Comparison of ENCODE assay signal across 26 cellular contexts in genomic region chr1:89147707-89148106, GRCh38. TPM values are rescaled to one million over a fixed set of nuclear protein-coding genes. Genes with fewer than 3 reads are reported as not detected.
DNase-seq lines count a peak whose midpoint lies in the region; ATAC-seq, FAIRE-seq and TF ChIP-seq lines count a peak whose summit lies in the region.
"Had no signal": no experiment of that assay in that cellular context is flagged by ENCODE, and none has a peak within 500 bp of the region (broad histone marks: within the 10 kb centered on the region; RNA-seq: fewer than 3 reads in every experiment).

No MANE protein-coding gene starts in this region.

- intact Hi-C loops in left lung (cut with DNase I) = no loop called here

- no peak for TF ChIP-seq CTCF in left lung (IDR thresholded peaks at IDR 0.05)
- no peak for TF ChIP-seq CTCF in parathyroid adenoma (IDR thresholded peaks at IDR 0.05)
- TF ChIP-seq CTCF in GM10266 (IDR thresholded peaks at IDR 0.05; ENCODE audit: control insufficient read depth, insufficient read depth, low read depth, missing control alignments) = no peak
- TF ChIP-seq CTCF in WTC11 (IDR thresholded peaks at IDR 0.05) = no peak

- peak; percentile 24 for FAIRE-seq in GM18507 (lab: Jason Lieb, UNC)
- FAIRE-seq: A204.1, GM12891, HTR-8/SVneo had no signal

- H3K27ac Mint-ChIP-seq in WTC11 = no peak overlapping the region
- no peak overlapping the region for H3K27ac Mint-ChIP-seq in natural killer cell treated with Interleukin-12 subunit alpha and Interleukin-12 subunit beta and Interleukin-15 and Interleukin-18, amount 100 ng/mL, for 72 hours
- H3K27ac Mint-ChIP-seq: CD4-positive, CD25-positive, alpha-beta regulatory T cell; CD8-positive, alpha-beta memory T cell; HFFc6; IgD-negative memory B cell had no signal

- H3K4me3 Mint-ChIP-seq in WTC11 = no peak overlapping the region
- no peak overlapping the region for H3K4me3 Mint-ChIP-seq in natural killer cell treated with Interleukin-12 subunit alpha and Interleukin-12 subunit beta and Interleukin-15 and Interleukin-18, amount 100 ng/mL, for 72 hours
- H3K4me3 Mint-ChIP-seq: CD4-positive, CD25-positive, alpha-beta regulatory T cell; CD8-positive, alpha-beta memory T cell; HFFc6; IgD-negative memory B cell had no signal

- CTCF ChIA-PET in WTC11 (lab: Charles Lee) = interaction anchor here (1.1 kb wide), 1 partner anchor 62 kb away, joined by 3 read pairs; no protein-coding TSS in a partner anchor

- H3K4me1 Mint-ChIP-seq in WTC11 = no peaks in the 10 kb centered on the region
- peaks cover 13 to 21% of the 10 kb centered on the region in 2 donors for H3K4me1 Mint-ChIP-seq in natural killer cell treated with Interleukin-12 subunit alpha and Interleukin-12 subunit beta and Interleukin-15 and Interleukin-18, amount 100 ng/mL, for 72 hours (ENCODE audit: low read depth in 2 of 2)

- no peaks in the 10 kb centered on the region for H3K79me2 ChIP-seq in parathyroid adenoma

- H3K36me3 ChIP-seq in left lung = no peaks in the 10 kb centered on the region
- H3K36me3 ChIP-seq in parathyroid adenoma (ENCODE audit: control insufficient read depth, insufficient read depth, low read length) = no peaks in the 10 kb centered on the region
- H3K36me3 ChIP-seq: BE2C had no signal

- peak; percentile 31 for ATAC-seq in left lung
- ATAC-seq in WTC11 = no peak
- ATAC-seq in natural killer cell treated with Interleukin-12 subunit alpha and Interleukin-12 subunit beta and Interleukin-15 and Interleukin-18, amount 100 ng/mL, for 72 hours = no peak
- ATAC-seq: HCT116 had no signal

- H3K27me3 ChIP-seq in left lung (no peaks in the 10 kb centered on the region), parathyroid adenoma (ENCODE audit: control insufficient read depth, insufficient read depth, low read length) (no peaks in the 10 kb centered on the region)
- H3K27me3 ChIP-seq: BE2C had no signal

- no peak for DNase-seq in GM18507 (ENCODE audit: extremely low spot score, insufficient read length, low read depth)
- DNase-seq in M059J (ENCODE audit: low read depth) = peak; percentile 4
- DNase-seq in left lung = no peak
- DNase-seq in GM10266 (ENCODE audit: extremely low spot score) = no peak
- DNase-seq in WTC11 (ENCODE audit: low spot score) = no peak
- no peak for DNase-seq in natural killer cell treated with Interleukin-12 subunit alpha and Interleukin-12 subunit beta and Interleukin-15 and Interleukin-18, amount 100 ng/mL, for 72 hours (ENCODE audit: low spot score)
- no peak for DNase-seq in SHP77 treated with DMSO at 0.1 percent for 48 hours (lab: John Stamatoyannopoulos, UW)
- DNase-seq: ACHN; BE2C; C1 segment of cervical spinal cord; CD4-positive, CD25-positive, alpha-beta regulatory T cell; CD8-positive, alpha-beta memory T cell; COR-L47; DMS 273 treated with DMSO at 0.1 percent for 48 hours; DND-41; EL; GOT3; H7; HFFc6 had no signal

- no peaks in the 10 kb centered on the region for H3K9me3 Mint-ChIP-seq in WTC11
- H3K9me3 Mint-ChIP-seq in natural killer cell treated with Interleukin-12 subunit alpha and Interleukin-12 subunit beta and Interleukin-15 and Interleukin-18, amount 100 ng/mL, for 72 hours = peaks cover 2% of the 10 kb centered on the region
- H3K9me3 Mint-ChIP-seq: CD4-positive, CD25-positive, alpha-beta regulatory T cell; CD8-positive, alpha-beta memory T cell; HFFc6; IgD-negative memory B cell had no signal

- H3K27ac ChIP-seq in left lung (no peak overlapping the region), parathyroid adenoma (no peak overlapping the region)

- POLR2A ChIA-PET in WTC11 (lab: Charles Lee) = no interaction called here

- peak overlapping the region; percentile 25 for H2AFZ ChIP-seq in parathyroid adenoma

- H3K9ac ChIP-seq in parathyroid adenoma = no peak overlapping the region

- H3K4me3 ChIP-seq in left lung (no peak overlapping the region), parathyroid adenoma (ENCODE audit: low read depth, low read length) (no peak overlapping the region)

- no peak overlapping the region for H3K4me2 ChIP-seq in parathyroid adenoma (ENCODE audit: low read length)

- no peaks in the 10 kb centered on the region for H3K4me1 ChIP-seq in left lung
- H3K4me1 ChIP-seq in parathyroid adenoma = no peaks in the 10 kb centered on the region
- H3K4me1 ChIP-seq: BE2C had no signal

- no peaks in the 10 kb centered on the region for H3K27me3 Mint-ChIP-seq in WTC11 (ENCODE audit: low read depth)
- H3K27me3 Mint-ChIP-seq in natural killer cell treated with Interleukin-12 subunit alpha and Interleukin-12 subunit beta and Interleukin-15 and Interleukin-18, amount 100 ng/mL, for 72 hours = no peaks in the 10 kb centered on the region

- no peaks in the 10 kb centered on the region for H3K36me3 Mint-ChIP-seq in WTC11
- no peaks in the 10 kb centered on the region for H3K36me3 Mint-ChIP-seq in natural killer cell treated with Interleukin-12 subunit alpha and Interleukin-12 subunit beta and Interleukin-15 and Interleukin-18, amount 100 ng/mL, for 72 hours
- H3K36me3 Mint-ChIP-seq: CD4-positive, CD25-positive, alpha-beta regulatory T cell had no signal

- H3K9me3 ChIP-seq in left lung (no peaks in the 10 kb centered on the region), parathyroid adenoma (ENCODE audit: control insufficient read depth, low read length) (no peaks in the 10 kb centered on the region)
- H3K9me3 ChIP-seq: BE2C had no signal

TF ChIP-seq in WTC11, 78 proteins besides CTCF, POLR2A, EP300 and RAD21 (continues in another document):
- TF ChIP-seq MXD4 (CRISPR knock-in tag; IDR thresholded peaks at IDR 0.05; ENCODE audit: borderline replicate concordance) (no peak), E2F5 (CRISPR knock-in tag; IDR thresholded peaks at IDR 0.05) (no peak), HMGA2 (CRISPR knock-in tag; IDR thresholded peaks at IDR 0.05) (no peak), CDX4 (CRISPR knock-in tag; IDR thresholded peaks at IDR 0.05; ENCODE audit: borderline replicate concordance) (no peak), NFE2L1 (CRISPR knock-in tag; IDR thresholded peaks at IDR 0.05) (no peak), OVOL2 (CRISPR knock-in tag; IDR thresholded peaks at IDR 0.05; ENCODE audit: borderline replicate concordance) (no peak), ATF1 (CRISPR knock-in tag; IDR thresholded peaks at IDR 0.05) (no peak), MLX (CRISPR knock-in tag; IDR thresholded peaks at IDR 0.05) (no peak), RORB (CRISPR knock-in tag; IDR thresholded peaks at IDR 0.05) (no peak), NR1H2 (CRISPR knock-in tag; IDR thresholded peaks at IDR 0.05) (no peak), E2F1 (CRISPR knock-in tag; IDR thresholded peaks at IDR 0.05) (no peak)

RNA-seq across cellular contexts. Expression of gene GBP2, which starts 21.8 kb away (rescaled TPM):
- 71.9 and 94.3 TPM in 2 replicates for total RNA-seq in M059J (2014; rRNA removed; shearing (Covaris generic))
- 10 to 100 TPM; 36.3 to 67.2 TPM for total RNA-seq in left lung
- total RNA-seq in WTC11 (2021) = 0.24 to 0.69 TPM (median 0.46 TPM) in 3 replicates
- total RNA-seq in natural killer cell treated with Interleukin-12 subunit alpha and Interleukin-12 subunit beta and Interleukin-15 and Interleukin-18, amount 100 ng/mL, for 72 hours = 100 to 1,000 TPM; 154 to 357 TPM
- total RNA-seq: G401 had no signal

RNA-seq across cellular contexts. Expression of gene GBP7, which starts 28.1 kb away (rescaled TPM):
- total RNA-seq in M059J (2014; rRNA removed; shearing (Covaris generic)) = not detected in 2 replicates
- under 1 TPM in 1 of 2 donors, not detected in 1; 0.09 TPM for total RNA-seq in left lung
- total RNA-seq in WTC11 (2021) = not detected in 3 replicates
- 1 to 10 TPM in 1 of 2 donors, not detected in 1; 1.3 TPM for total RNA-seq in natural killer cell treated with Interleukin-12 subunit alpha and Interleukin-12 subunit beta and Interleukin-15 and Interleukin-18, amount 100 ng/mL, for 72 hours
- total RNA-seq: G401, H7, HFFc6 had no signal

RNA-seq across cellular contexts. Expression of gene GBP4, which starts 51.0 kb away (rescaled TPM):
- total RNA-seq in M059J (2014; rRNA removed; shearing (Covaris generic)) = 13.5 and 22.2 TPM in 2 replicates
- total RNA-seq in left lung = 10 to 100 TPM; 13.4 to 30.3 TPM
- 0.05 to 0.09 TPM (median 0.09 TPM) in 3 replicates for total RNA-seq in WTC11 (2021)
- 100 to 1,000 TPM in 1 of 2 donors, 10 to 100 TPM in 1; 38.5 to 123 TPM for total RNA-seq in natural killer cell treated with Interleukin-12 subunit alpha and Interleukin-12 subunit beta and Interleukin-15 and Interleukin-18, amount 100 ng/mL, for 72 hours
- total RNA-seq: G401 had no signal

Comparison
In these comparisons a context has a peak if more than half of its experiments do, and no peak if none do; other contexts are left out.
1. RNA of gene GBP2, which starts 21.8 kb away (total RNA-seq): 154 to 357 TPM in natural killer cell treated with Interleukin-12 subunit alpha and Interleukin-12 subunit beta and Interleukin-15 and Interleukin-18, amount 100 ng/mL, for 72 hours, 71.9 to 94.3 TPM in M059J and 36.3 to 67.2 TPM in left lung; 0.24 to 0.69 TPM in WTC11; every median in the first group is over 10 times any median in the second.
2. RNA of gene GBP4, which starts 51.0 kb away (total RNA-seq): 38.5 to 123 TPM in natural killer cell treated with Interleukin-12 subunit alpha and Interleukin-12 subunit beta and Interleukin-15 and Interleukin-18, amount 100 ng/mL, for 72 hours, 13.4 to 30.3 TPM in left lung and 13.5 to 22.2 TPM in M059J; 0.05 to 0.09 TPM in WTC11; every median in the first group is over 10 times any median in the second.